In genomic region chr2:230205034-230205433, GRCh38 we compare ENCODE assay signal across 12 cellular contexts. TPM values are rescaled to one million over a fixed set of nuclear protein-coding genes. Genes with fewer than 3 reads are reported as not detected.
A peak's percentile ranks its signal among the peaks of the same experiment; 100 is the strongest.
DNase-seq lines count a peak whose midpoint lies in the region; ATAC-seq and TF ChIP-seq lines count a peak whose summit lies in the region.
"Had no signal": no experiment of that assay in that cellular context is flagged by ENCODE, and none has a peak within 500 bp of the region (broad histone marks: within the 10 kb centered on the region; RNA-seq: fewer than 3 reads in every experiment).

No MANE protein-coding gene starts in this region.

- no peak overlapping the region for H3K27ac ChIP-seq in gastroesophageal sphincter
- H3K27ac ChIP-seq: hepatocyte had no signal

- no peaks in the 10 kb centered on the region for H3K27me3 Mint-ChIP-seq in activated naive CD8-positive, alpha-beta T cell treated with anti-CD3 and anti-CD28 coated beads, Interleukin-2, amount 50 U/mL, for 24 hours

- TF ChIP-seq EP300 in gastroesophageal sphincter (IDR thresholded peaks at IDR 0.05): no peak

- no peak for DNase-seq in activated naive CD8-positive, alpha-beta T cell treated with anti-CD3 and anti-CD28 coated beads, Interleukin-2, amount 50 U/mL, for 24 hours
- no peak for DNase-seq in stimulated activated CD4-positive, alpha-beta T cell treated with anti-CD3 and anti-CD28 coated beads, Interleukin-15, amount 100 ng/mL, for 24 hours
- DNase-seq in activated effector memory CD4-positive, alpha-beta T cell treated with Interleukin-2 at 50 U/mL for 16 hours: no peak
- DNase-seq in DMS53 (lab: John Stamatoyannopoulos, UW): no peak
- DNase-seq: activated CD4-positive, alpha-beta T cell treated with anti-CD3 and anti-CD28 coated beads for 1 hour; NCI-H526; occipital lobe had no signal

- peaks cover 30% of the 10 kb centered on the region for H3K4me1 Mint-ChIP-seq in activated naive CD8-positive, alpha-beta T cell treated with anti-CD3 and anti-CD28 coated beads, Interleukin-2, amount 50 U/mL, for 24 hours

- peak overlapping the region; percentile 56 for H3K27ac Mint-ChIP-seq in activated naive CD8-positive, alpha-beta T cell treated with anti-CD3 and anti-CD28 coated beads, Interleukin-2, amount 50 U/mL, for 24 hours

- H3K4me3 Mint-ChIP-seq in activated naive CD8-positive, alpha-beta T cell treated with anti-CD3 and anti-CD28 coated beads, Interleukin-2, amount 50 U/mL, for 24 hours: no peak overlapping the region

- no peak for TF ChIP-seq POLR2A in gastroesophageal sphincter (IDR thresholded peaks at IDR 0.05)

- H3K9me3 Mint-ChIP-seq in activated naive CD8-positive, alpha-beta T cell treated with anti-CD3 and anti-CD28 coated beads, Interleukin-2, amount 50 U/mL, for 24 hours: no peaks in the 10 kb centered on the region

- peaks cover 50% of the 10 kb centered on the region for H3K36me3 Mint-ChIP-seq in activated naive CD8-positive, alpha-beta T cell treated with anti-CD3 and anti-CD28 coated beads, Interleukin-2, amount 50 U/mL, for 24 hours (ENCODE audit: low read depth)

- no peaks in the 10 kb centered on the region for H3K27me3 ChIP-seq in gastroesophageal sphincter
- H3K27me3 ChIP-seq: hepatocyte had no signal

- TF ChIP-seq CTCF in gastroesophageal sphincter (IDR thresholded peaks at IDR 0.05): no peak

- H3K4me3 ChIP-seq in gastroesophageal sphincter: no peak overlapping the region
- H3K4me3 ChIP-seq: hepatocyte had no signal

- H3K9me3 ChIP-seq in gastroesophageal sphincter: no peaks in the 10 kb centered on the region

- peaks cover 4 to 98% of the 10 kb centered on the region in 2 donors for H3K36me3 ChIP-seq in gastroesophageal sphincter

- ATAC-seq in GM18498 (IDR thresholded peaks at IDR 0.05; ENCODE audit: unreplicated experiment): peak; percentile 58
- ATAC-seq in GM19468 (IDR thresholded peaks at IDR 0.05; ENCODE audit: extremely low read depth, unreplicated experiment): peak; percentile 58
- ATAC-seq in HG03378 (IDR thresholded peaks at IDR 0.05; ENCODE audit: unreplicated experiment): peak; percentile 63
- ATAC-seq in activated naive CD8-positive, alpha-beta T cell treated with anti-CD3 and anti-CD28 coated beads, Interleukin-2, amount 50 U/mL, for 24 hours: no peak
- no peak for ATAC-seq in gastroesophageal sphincter

- 89 to 93% methylated on average over 1 of the region's 1 CpG for WGBS in gastroesophageal sphincter (ENCODE audit: low coverage in 1 of 2), 2 donors

- H3K4me1 ChIP-seq in gastroesophageal sphincter: no peaks in the 10 kb centered on the region

RNA-seq across cellular contexts. Expression of gene SP110, which starts 14.8 kb away (rescaled TPM):
- total RNA-seq in gastroesophageal sphincter: 10 to 100 TPM; 16.3 to 37.5 (median 19.2) TPM

RNA-seq across cellular contexts. Expression of gene SP140, which starts 20.5 kb away (rescaled TPM):
- total RNA-seq in gastroesophageal sphincter: 1 to 10 TPM in 2 of 4 donors, under 1 TPM in 1, not detected in 1; 0.92 to 2.3 (median 2.0) TPM

Comparison
In these comparisons a context has a peak if more than half of its experiments do, and no peak if none do; other contexts are left out.
1. ATAC-seq: peak in GM18498 (single experiment), GM19468 (single experiment) and HG03378 (single experiment); none in activated naive CD8-positive, alpha-beta T cell treated with anti-CD3 and anti-CD28 coated beads, Interleukin-2, amount 50 U/mL, for 24 hours (single experiment) and gastroesophageal sphincter (single experiment).